23 cellular contexts compared by ENCODE assay signal in the genomic region with DNA sequence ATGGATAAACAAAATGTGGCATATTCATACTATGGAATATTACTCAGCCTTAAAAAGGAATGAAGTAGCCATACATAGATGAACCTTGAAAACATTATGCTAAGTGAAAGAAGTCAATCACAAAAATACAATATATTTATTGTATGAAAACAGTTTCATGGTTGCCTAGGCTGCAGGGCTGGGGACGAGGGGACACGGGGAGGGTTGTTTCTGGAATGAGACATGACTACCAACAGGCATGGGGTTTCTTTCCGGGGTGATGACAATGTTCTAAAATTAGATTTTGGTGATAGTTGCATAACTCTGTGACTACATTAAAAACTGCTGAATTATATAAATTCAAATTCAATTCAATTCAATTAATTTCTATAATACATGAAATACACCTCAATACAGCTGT.
"Had no signal": no experiment of that assay in that cellular context is flagged by ENCODE, and none has a peak within 500 bp of the region (broad histone marks: within the 10 kb centered on the region; RNA-seq: fewer than 3 reads in every experiment).

No MANE protein-coding gene starts in this region.

- H3K4me3 Mint-ChIP-seq: mesothelial cell of epicardium; natural killer cell; stimulated activated naive CD8-positive, alpha-beta T cell treated with anti-CD3 and anti-CD28 coated beads, Interleukin-15, Interleukin-2, amounts not matched to agents 100 ng/mL and 50 ng/mL, for 24 hours; type B pancreatic cell had no signal

- H3K36me3 Mint-ChIP-seq: mesothelial cell of epicardium, type B pancreatic cell had no signal

- DNase-seq: islet precursor cell; left ventricle myocardium inferior; mesendoderm; naive B cell; natural killer cell; ovary; stimulated activated CD4-positive, alpha-beta T cell treated with anti-CD3 and anti-CD28 coated beads, Interleukin-1b, Interleukin-23, amount 100 ng/mL, for 48 hours; stimulated activated CD4-positive, alpha-beta T cell treated with anti-CD3 and anti-CD28 coated beads, Interleukin-2, amount 100 ng/mL, for 48 hours; stimulated activated CD4-positive, alpha-beta T cell treated with anti-CD3 and anti-CD28 coated beads, Interleukin-4, amount 100 ng/mL, for 4 hours; stimulated activated CD8-positive, alpha-beta memory T cell treated with anti-CD3 and anti-CD28 coated beads, Interleukin-4, amount 100 ng/mL, for 48 hours; stimulated activated naive CD4-positive, alpha-beta T cell; substantia nigra had no signal

- H3K4me3 ChIP-seq: hepatocyte, left ventricle myocardium inferior, lung, ovary, right atrium auricular region, right lobe of liver, smooth muscle cell, tibial nerve, vagina had no signal

- H3K27ac Mint-ChIP-seq: mesothelial cell of epicardium; natural killer cell; progenitor cell of endocrine pancreas; stimulated activated naive CD8-positive, alpha-beta T cell treated with anti-CD3 and anti-CD28 coated beads, Interleukin-15, Interleukin-2, amounts not matched to agents 100 ng/mL and 50 ng/mL, for 24 hours; type B pancreatic cell had no signal

- H3K27ac ChIP-seq: hepatocyte, left ventricle myocardium inferior, ovary, right atrium auricular region, right lobe of liver, tibial nerve, vagina had no signal

- ATAC-seq: natural killer cell had no signal
